Comparison of ENCODE assay signal across 1 cellular context in the genomic region with DNA sequence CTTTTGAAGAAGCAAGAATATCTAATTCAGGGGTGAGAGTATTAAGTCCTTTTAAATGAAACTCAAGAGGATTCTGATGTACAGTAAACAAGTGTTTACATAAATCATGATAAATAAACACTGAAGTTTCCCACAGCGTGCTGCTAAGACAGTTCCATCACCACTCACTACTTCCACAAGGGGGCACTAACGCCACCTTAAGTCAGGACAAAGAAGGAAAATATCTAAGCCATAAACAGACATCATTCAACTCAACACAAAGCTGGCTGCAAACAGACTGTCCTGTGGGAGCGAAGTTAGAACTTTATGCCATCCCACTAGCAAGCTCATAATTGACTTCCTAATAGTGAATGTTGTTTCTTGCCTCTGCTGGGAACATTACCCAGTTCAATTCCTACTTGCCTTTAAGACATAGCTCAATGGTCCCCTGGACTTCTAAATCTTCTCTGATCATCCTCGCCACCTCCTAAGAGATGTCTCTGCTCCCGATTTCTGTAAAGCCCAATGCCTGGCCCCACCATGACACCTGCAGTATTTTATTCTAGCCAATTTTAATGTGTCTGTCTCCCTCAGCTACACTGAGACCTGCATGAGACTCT.
TF ChIP-seq lines count a peak whose summit lies in the region.

No MANE protein-coding gene starts in this region.

TF ChIP-seq in HepG2, 621 proteins besides CTCF, POLR2A, EP300 and RAD21 (continues in another document):
- TF ChIP-seq THRA (CRISPR knock-in tag; IDR thresholded peaks at IDR 0.05; ENCODE audit: borderline replicate concordance) (0 out of 2 replicates have a peak, but pooled peaks have one; percentile 17), SAP130 (CRISPR knock-in tag; IDR thresholded peaks at IDR 0.05; ENCODE audit: low read depth) (peak; percentile 19; the same call in 1 of the 2 replicates), TCF12 (IDR thresholded peaks at IDR 0.05) (no peak), TCF12 (CRISPR knock-in tag; IDR thresholded peaks at IDR 0.05) (no peak), EED (CRISPR knock-in tag; IDR thresholded peaks at IDR 0.05) (no peak), NR0B2 (CRISPR knock-in tag; IDR thresholded peaks at IDR 0.05) (no peak), ZFY (CRISPR knock-in tag; IDR thresholded peaks at IDR 0.05) (no peak), ZNF660 (CRISPR knock-in tag; IDR thresholded peaks at IDR 0.05; ENCODE audit: borderline replicate concordance, low read depth) (no peak), ZNF776 (CRISPR knock-in tag; IDR thresholded peaks at IDR 0.05) (no peak), FIP1L1 (IDR thresholded peaks at IDR 0.05; ENCODE audit: borderline replicate concordance, insufficient read depth, low read depth, low read length) (no peak), ZNF614 (CRISPR knock-in tag; IDR thresholded peaks at IDR 0.05; ENCODE audit: borderline replicate concordance) (no peak), CENPT (CRISPR knock-in tag; IDR thresholded peaks at IDR 0.05; ENCODE audit: low read depth) (no peak), NR2F1 (CRISPR knock-in tag; IDR thresholded peaks at IDR 0.05) (no peak), TEAD2 (CRISPR knock-in tag; IDR thresholded peaks at IDR 0.05) (no peak), POLR2G (IDR thresholded peaks at IDR 0.05; ENCODE audit: low read depth, low read length) (no peak), ZNF362 (CRISPR knock-in tag; IDR thresholded peaks at IDR 0.05; ENCODE audit: borderline replicate concordance) (no peak), IRF2 (CRISPR knock-in tag; IDR thresholded peaks at IDR 0.05) (peak; percentile 42; the same call in 1 of the 2 replicates), FOXC1 (CRISPR knock-in tag; IDR thresholded peaks at IDR 0.05; ENCODE audit: borderline replicate concordance) (no peak), MATR3 (CRISPR knock-in tag; IDR thresholded peaks at IDR 0.05) (no peak), ZNF451 (CRISPR knock-in tag; IDR thresholded peaks at IDR 0.05) (no peak), ZNF766 (CRISPR knock-in tag; IDR thresholded peaks at IDR 0.05; ENCODE audit: borderline replicate concordance) (no peak), KLF12 (CRISPR knock-in tag; IDR thresholded peaks at IDR 0.05; ENCODE audit: borderline replicate concordance) (no peak), SIN3A (IDR thresholded peaks at IDR 0.05; ENCODE audit: borderline replicate concordance, low read depth, low read length) (no peak), ZNF816 (CRISPR knock-in tag; IDR thresholded peaks at IDR 0.05; ENCODE audit: borderline replicate concordance) (no peak), REXO4 (CRISPR knock-in tag; IDR thresholded peaks at IDR 0.05; ENCODE audit: borderline replicate concordance) (no peak), HOXA3 (CRISPR knock-in tag; IDR thresholded peaks at IDR 0.05) (no peak), SCMH1 (CRISPR knock-in tag; IDR thresholded peaks at IDR 0.05; ENCODE audit: borderline replicate concordance) (no peak), MEIS1 (CRISPR knock-in tag; IDR thresholded peaks at IDR 0.05; ENCODE audit: borderline replicate concordance) (no peak), TOPORS (CRISPR knock-in tag; IDR thresholded peaks at IDR 0.05) (no peak), ZNF567 (CRISPR knock-in tag; IDR thresholded peaks at IDR 0.05; ENCODE audit: borderline replicate concordance) (no peak), ZSCAN22 (CRISPR knock-in tag; IDR thresholded peaks at IDR 0.05) (no peak), ZNF598 (CRISPR knock-in tag; IDR thresholded peaks at IDR 0.05; ENCODE audit: borderline replicate concordance) (no peak), NR3C1 (CRISPR knock-in tag; IDR thresholded peaks at IDR 0.05) (no peak), NONO (IDR thresholded peaks at IDR 0.05) (no peak), NONO (CRISPR knock-in tag; conservative IDR thresholded peaks at IDR 0.05) (no peak), FOXP4 (CRISPR knock-in tag; IDR thresholded peaks at IDR 0.05) (peak; percentile 67), ZNF512 (CRISPR knock-in tag; IDR thresholded peaks at IDR 0.05) (no peak), AHR (CRISPR knock-in tag; IDR thresholded peaks at IDR 0.05) (no peak), RBAK (CRISPR knock-in tag; IDR thresholded peaks at IDR 0.05) (no peak), MLXIP (CRISPR knock-in tag; IDR thresholded peaks at IDR 0.05; ENCODE audit: borderline replicate concordance) (no peak), SOX5 (CRISPR knock-in tag; IDR thresholded peaks at IDR 0.05; ENCODE audit: borderline replicate concordance) (0 out of 2 replicates have a peak, but pooled peaks have one; percentile 25), REL (CRISPR knock-in tag; conservative IDR thresholded peaks at IDR 0.05) (no peak), GATAD2A (CRISPR knock-in tag; IDR thresholded peaks at IDR 0.05) (peak; percentile 22; the same call in 1 of the 2 replicates), MIER3 (CRISPR knock-in tag; IDR thresholded peaks at IDR 0.05; ENCODE audit: borderline replicate concordance) (0 out of 2 replicates have a peak, but pooled peaks have one; percentile 38)
- TF ChIP-seq, protein P1, sequence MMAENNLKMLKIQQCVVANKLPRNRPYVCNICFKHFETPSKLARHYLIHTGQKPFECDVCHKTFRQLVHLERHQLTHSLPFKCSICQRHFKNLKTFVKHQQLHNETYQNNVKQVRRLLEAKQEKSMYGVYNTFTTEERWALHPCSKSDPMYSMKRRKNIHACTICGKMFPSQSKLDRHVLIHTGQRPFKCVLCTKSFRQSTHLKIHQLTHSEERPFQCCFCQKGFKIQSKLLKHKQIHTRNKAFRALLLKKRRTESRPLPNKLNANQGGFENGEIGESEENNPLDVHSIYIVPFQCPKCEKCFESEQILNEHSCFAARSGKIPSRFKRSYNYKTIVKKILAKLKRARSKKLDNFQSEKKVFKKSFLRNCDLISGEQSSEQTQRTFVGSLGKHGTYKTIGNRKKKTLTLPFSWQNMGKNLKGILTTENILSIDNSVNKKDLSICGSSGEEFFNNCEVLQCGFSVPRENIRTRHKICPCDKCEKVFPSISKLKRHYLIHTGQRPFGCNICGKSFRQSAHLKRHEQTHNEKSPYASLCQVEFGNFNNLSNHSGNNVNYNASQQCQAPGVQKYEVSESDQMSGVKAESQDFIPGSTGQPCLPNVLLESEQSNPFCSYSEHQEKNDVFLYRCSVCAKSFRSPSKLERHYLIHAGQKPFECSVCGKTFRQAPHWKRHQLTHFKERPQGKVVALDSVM (CRISPR knock-in tag; IDR thresholded peaks at IDR 0.05), result no peak
- TF ChIP-seq, protein P2, sequence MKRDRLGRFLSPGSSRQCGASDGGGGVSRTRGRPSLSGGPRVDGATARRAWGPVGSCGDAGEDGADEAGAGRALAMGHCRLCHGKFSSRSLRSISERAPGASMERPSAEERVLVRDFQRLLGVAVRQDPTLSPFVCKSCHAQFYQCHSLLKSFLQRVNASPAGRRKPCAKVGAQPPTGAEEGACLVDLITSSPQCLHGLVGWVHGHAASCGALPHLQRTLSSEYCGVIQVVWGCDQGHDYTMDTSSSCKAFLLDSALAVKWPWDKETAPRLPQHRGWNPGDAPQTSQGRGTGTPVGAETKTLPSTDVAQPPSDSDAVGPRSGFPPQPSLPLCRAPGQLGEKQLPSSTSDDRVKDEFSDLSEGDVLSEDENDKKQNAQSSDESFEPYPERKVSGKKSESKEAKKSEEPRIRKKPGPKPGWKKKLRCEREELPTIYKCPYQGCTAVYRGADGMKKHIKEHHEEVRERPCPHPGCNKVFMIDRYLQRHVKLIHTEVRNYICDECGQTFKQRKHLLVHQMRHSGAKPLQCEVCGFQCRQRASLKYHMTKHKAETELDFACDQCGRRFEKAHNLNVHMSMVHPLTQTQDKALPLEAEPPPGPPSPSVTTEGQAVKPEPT (CRISPR knock-in tag; IDR thresholded peaks at IDR 0.05; ENCODE audit: low read depth), result no peak
- TF ChIP-seq, protein P3, sequence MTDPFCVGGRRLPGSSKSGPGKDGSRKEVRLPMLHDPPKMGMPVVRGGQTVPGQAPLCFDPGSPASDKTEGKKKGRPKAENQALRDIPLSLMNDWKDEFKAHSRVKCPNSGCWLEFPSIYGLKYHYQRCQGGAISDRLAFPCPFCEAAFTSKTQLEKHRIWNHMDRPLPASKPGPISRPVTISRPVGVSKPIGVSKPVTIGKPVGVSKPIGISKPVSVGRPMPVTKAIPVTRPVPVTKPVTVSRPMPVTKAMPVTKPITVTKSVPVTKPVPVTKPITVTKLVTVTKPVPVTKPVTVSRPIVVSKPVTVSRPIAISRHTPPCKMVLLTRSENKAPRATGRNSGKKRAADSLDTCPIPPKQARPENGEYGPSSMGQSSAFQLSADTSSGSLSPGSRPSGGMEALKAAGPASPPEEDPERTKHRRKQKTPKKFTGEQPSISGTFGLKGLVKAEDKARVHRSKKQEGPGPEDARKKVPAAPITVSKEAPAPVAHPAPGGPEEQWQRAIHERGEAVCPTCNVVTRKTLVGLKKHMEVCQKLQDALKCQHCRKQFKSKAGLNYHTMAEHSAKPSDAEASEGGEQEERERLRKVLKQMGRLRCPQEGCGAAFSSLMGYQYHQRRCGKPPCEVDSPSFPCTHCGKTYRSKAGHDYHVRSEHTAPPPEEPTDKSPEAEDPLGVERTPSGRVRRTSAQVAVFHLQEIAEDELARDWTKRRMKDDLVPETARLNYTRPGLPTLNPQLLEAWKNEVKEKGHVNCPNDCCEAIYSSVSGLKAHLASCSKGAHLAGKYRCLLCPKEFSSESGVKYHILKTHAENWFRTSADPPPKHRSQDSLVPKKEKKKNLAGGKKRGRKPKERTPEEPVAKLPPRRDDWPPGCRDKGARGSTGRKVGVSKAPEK (CRISPR knock-in tag; IDR thresholded peaks at IDR 0.05; ENCODE audit: borderline replicate concordance), result no peak
